In genomic region chr1:202349263-202349928, GRCh38 we compare ENCODE assay signal across 8 cellular contexts. TPM values are rescaled to one million over a fixed set of nuclear protein-coding genes. Genes with fewer than 3 reads are reported as not detected.
A peak's percentile ranks its signal among the peaks of the same experiment; 100 is the strongest.
DNase-seq lines count a peak whose midpoint lies in the region; ATAC-seq and TF ChIP-seq lines count a peak whose summit lies in the region.

No MANE protein-coding gene starts in this region.

- H3K9me3 ChIP-seq in AG04450 (ENCODE audit: control insufficient read depth, insufficient read depth, low read length): no peaks in the 10 kb centered on the region; the same call in 1 of the 2 replicates

- DNase-seq in AG04450 (ENCODE audit: low read depth, low spot score) (no peak), NCI-H2227 (lab: John Stamatoyannopoulos, UW; ENCODE audit: unreplicated experiment) (peak; percentile 56), astrocyte of the hippocampus (ENCODE audit: low read depth, low spot score) (peak; percentile 61), skeletal muscle cell (ENCODE audit: low read depth) (no peak)
- DNase-seq in activated CD4-positive, CD25-positive, alpha-beta regulatory T cell treated with anti-CD3 and anti-CD28 coated beads, Interleukin-2, amount 50 U/mL, for 72 hours: no peak
- no peak for DNase-seq in activated effector memory CD4-positive, alpha-beta T cell treated with anti-CD3 and anti-CD28 coated beads, Interleukin-2, amount 50 U/mL, for 16 hours

- peak; percentile 6 for ATAC-seq in GM19395 (IDR thresholded peaks at IDR 0.05; ENCODE audit: unreplicated experiment)

- POLR2A ChIA-PET in AG04450 (lab: Yijun Ruan, JAX): interaction anchor here (0.6 kb wide), 2 partner anchors 11 to 364 kb away, joined by 3 to 4 read pairs; no protein-coding TSS in a partner anchor

- H3K27me3 ChIP-seq in AG04450 (ENCODE audit: control insufficient read depth, insufficient read depth, low read length): no peaks in the 10 kb centered on the region

- TF ChIP-seq CTCF in AG04450 (IDR thresholded peaks at IDR 0.05; ENCODE audit: low read depth, low read length): no peak

- peak overlapping the region; percentile 77 for H3K27ac ChIP-seq in AG04450 (ENCODE audit: low read depth, low read length)

- H3K4me3 ChIP-seq in AG04450 (ENCODE audit: low read depth, low read length) (peak overlapping the region; percentile 98), iPS-11a (ENCODE audit: low read depth, low read length) (peak overlapping the region; percentile 85), skeletal muscle cell (ENCODE audit: low read depth, low read length) (peak overlapping the region; percentile 98)

- CTCF ChIA-PET in AG04450 (lab: Charles Lee): no interaction called here

RNA-seq across cellular contexts. Expression of gene PPP1R12B, which starts 0.9 kb away (rescaled TPM):
- 37.1 and 38.6 TPM in 2 replicates for polyA plus RNA-seq in AG04450 (2011; rRNA removed)
- polyA minus RNA-seq in AG04450 (2011; rRNA and poly(A)+ RNA removed): 77.9 and 93.0 TPM in 2 replicates

RNA-seq across cellular contexts. Expression of gene UBE2T, which starts 7.7 kb away (rescaled TPM):
- 38.4 and 44.1 TPM in 2 replicates for polyA plus RNA-seq in AG04450 (2011; rRNA removed)
- 18.2 and 21.0 TPM in 2 replicates for polyA minus RNA-seq in AG04450 (2011; rRNA and poly(A)+ RNA removed)

Comparison
In these comparisons a context has a peak if more than half of its experiments do, and no peak if none do; other contexts are left out.
1. DNase-seq: peak in NCI-H2227 (single experiment) and astrocyte of the hippocampus (single experiment); none in AG04450 (single experiment), skeletal muscle cell (single experiment), activated CD4-positive, CD25-positive, alpha-beta regulatory T cell treated with anti-CD3 and anti-CD28 coated beads, Interleukin-2, amount 50 U/mL, for 72 hours (single experiment) and activated effector memory CD4-positive, alpha-beta T cell treated with anti-CD3 and anti-CD28 coated beads, Interleukin-2, amount 50 U/mL, for 16 hours (single experiment).
2. Peak in every context shown above with its lines, with median percentiles within 50 percentile points of each other: H3K4me3 ChIP-seq.